In the genomic region with DNA sequence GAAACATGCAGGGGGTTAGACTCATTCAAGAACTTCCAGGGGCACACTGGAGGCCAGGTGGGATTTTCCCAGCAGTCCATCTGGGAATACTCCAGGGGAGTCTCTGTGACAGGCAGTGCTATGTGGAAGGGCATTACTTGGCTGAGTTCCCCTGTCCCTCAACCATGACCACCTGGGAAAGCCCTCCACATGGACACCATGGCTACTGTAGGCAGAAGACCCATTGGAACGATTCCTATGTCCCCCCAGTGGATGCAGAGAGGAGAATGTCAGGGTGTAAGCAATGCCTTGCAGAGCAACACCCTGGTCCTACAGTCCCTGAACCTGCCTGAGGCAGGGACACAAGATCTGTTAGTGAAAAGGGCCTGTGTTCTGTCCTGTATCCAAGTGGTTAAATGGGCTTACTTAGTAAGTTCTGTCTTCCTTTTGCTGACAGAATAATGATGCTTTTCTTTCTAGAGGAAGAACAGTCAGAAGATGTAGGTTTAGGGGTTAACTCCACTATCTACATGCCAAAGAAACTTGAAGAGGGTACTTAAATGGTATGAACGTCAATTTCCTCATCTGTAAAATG, we compare ENCODE assay signal across 20 cellular contexts. TPM values are rescaled to one million over a fixed set of nuclear protein-coding genes. Genes with fewer than 3 reads are reported as not detected.
DNase-seq lines count a peak whose midpoint lies in the region; ATAC-seq and TF ChIP-seq lines count a peak whose summit lies in the region.
"Had no signal": no experiment of that assay in that cellular context is flagged by ENCODE, and none has a peak within 500 bp of the region (broad histone marks: within the 10 kb centered on the region; RNA-seq: fewer than 3 reads in every experiment).

No MANE protein-coding gene starts in this region.

- peaks cover 94% of the 10 kb centered on the region for H3K4me1 Mint-ChIP-seq in activated CD4-positive, alpha-beta T cell treated with anti-CD3 and anti-CD28 coated beads, Interleukin-2, amount 10 ng/mL, durations not matched to agents 7 days and 5 days
- peaks cover 95% of the 10 kb centered on the region for H3K4me1 Mint-ChIP-seq in activated T-helper 1 cell treated with anti-CD3 and anti-CD28 coated beads, Interleukin-12 subunit alpha, Interleukin-12 subunit beta, Interleukin-2, Interleukin-4 antibody, amounts not matched to agents 30 ng/mL and 10 ng/mL and 1 ng/mL, durations not matched to agents 14 hours and 24 hours and 36 hours (ENCODE audit: low read depth)
- peaks cover 65 to 100% (median 95%) of the 10 kb centered on the region in 7 donors for H3K4me1 Mint-ChIP-seq in naive thymus-derived CD4-positive, alpha-beta T cell

- H3K4me3 Mint-ChIP-seq in activated CD4-positive, alpha-beta T cell treated with anti-CD3 and anti-CD28 coated beads, Interleukin-2, amount 10 ng/mL, durations not matched to agents 7 days and 5 days = no peak overlapping the region
- peak overlapping the region; percentile 64 for H3K4me3 Mint-ChIP-seq in activated T-helper 1 cell treated with anti-CD3 and anti-CD28 coated beads, Interleukin-12 subunit alpha, Interleukin-12 subunit beta, Interleukin-2, Interleukin-4 antibody, amounts not matched to agents 30 ng/mL and 10 ng/mL and 1 ng/mL, durations not matched to agents 14 hours and 24 hours and 36 hours
- H3K4me3 Mint-ChIP-seq in naive thymus-derived CD4-positive, alpha-beta T cell = peak overlapping the region; percentile 45 to 99 (median 66)

- no peaks in the 10 kb centered on the region for H3K27me3 Mint-ChIP-seq in activated CD4-positive, alpha-beta T cell treated with anti-CD3 and anti-CD28 coated beads, Interleukin-2, amount 10 ng/mL, durations not matched to agents 7 days and 5 days
- H3K27me3 Mint-ChIP-seq in activated T-helper 1 cell treated with anti-CD3 and anti-CD28 coated beads, Interleukin-12 subunit alpha, Interleukin-12 subunit beta, Interleukin-2, Interleukin-4 antibody, amounts not matched to agents 30 ng/mL and 10 ng/mL and 1 ng/mL, durations not matched to agents 14 hours and 24 hours and 36 hours (ENCODE audit: insufficient read depth) = no peaks in the 10 kb centered on the region
- no peaks in the 10 kb centered on the region for H3K27me3 Mint-ChIP-seq in naive thymus-derived CD4-positive, alpha-beta T cell

- H3K4me1 ChIP-seq in naive thymus-derived CD4-positive, alpha-beta T cell (ENCODE audit: control insufficient read depth in 2 of 2, insufficient read depth in 2 of 2, low read length in 2 of 2) = peaks cover 93 to 94% of the 10 kb centered on the region in 2 donors

- H3K27ac ChIP-seq in naive thymus-derived CD4-positive, alpha-beta T cell (ENCODE audit: low read depth, low read length) = peak overlapping the region; percentile 59
- H3K27ac ChIP-seq: neutrophil, stomach, WERI-Rb-1 had no signal

- intact Hi-C loops in activated T-helper 1 cell treated with anti-CD3 and anti-CD28 coated beads, Interleukin-12 subunit alpha, Interleukin-12 subunit beta, Interleukin-2, Interleukin-4 antibody, amounts not matched to agents 30 ng/mL and 10 ng/mL and 1 ng/mL, durations not matched to agents 14 hours and 24 hours and 36 hours (cut with micrococcal nuclease) = no loop called here
- intact Hi-C loops in naive thymus-derived CD4-positive, alpha-beta T cell (cut with micrococcal nuclease) = no loop called here

- H3K36me3 Mint-ChIP-seq in activated CD4-positive, alpha-beta T cell treated with anti-CD3 and anti-CD28 coated beads, Interleukin-2, amount 10 ng/mL, durations not matched to agents 7 days and 5 days (ENCODE audit: low read depth) = peaks cover 90% of the 10 kb centered on the region
- H3K36me3 Mint-ChIP-seq in activated T-helper 1 cell treated with anti-CD3 and anti-CD28 coated beads, Interleukin-12 subunit alpha, Interleukin-12 subunit beta, Interleukin-2, Interleukin-4 antibody, amounts not matched to agents 30 ng/mL and 10 ng/mL and 1 ng/mL, durations not matched to agents 14 hours and 24 hours and 36 hours (ENCODE audit: low read depth) = peaks cover 87% of the 10 kb centered on the region
- H3K36me3 Mint-ChIP-seq in naive thymus-derived CD4-positive, alpha-beta T cell = peaks cover 5 to 81% (median 50%) of the 10 kb centered on the region in 5 donors

- no peak for ATAC-seq in naive thymus-derived CD4-positive, alpha-beta T cell

- H3K9me3 Mint-ChIP-seq in activated CD4-positive, alpha-beta T cell treated with anti-CD3 and anti-CD28 coated beads, Interleukin-2, amount 10 ng/mL, durations not matched to agents 7 days and 5 days = peaks cover 7% of the 10 kb centered on the region
- no peaks in the 10 kb centered on the region for H3K9me3 Mint-ChIP-seq in activated T-helper 1 cell treated with anti-CD3 and anti-CD28 coated beads, Interleukin-12 subunit alpha, Interleukin-12 subunit beta, Interleukin-2, Interleukin-4 antibody, amounts not matched to agents 30 ng/mL and 10 ng/mL and 1 ng/mL, durations not matched to agents 14 hours and 24 hours and 36 hours
- H3K9me3 Mint-ChIP-seq in naive thymus-derived CD4-positive, alpha-beta T cell = peaks cover 0 to 6% (median 0%) of the 10 kb centered on the region in 11 donors

- CTCF ChIA-PET in activated CD4-positive, alpha-beta T cell treated with anti-CD3 and anti-CD28 coated beads, Interleukin-2, amount 10 ng/mL, durations not matched to agents 7 days and 5 days (lab: Charles Lee) = interaction anchor here (1.4 to 1.7 kb wide), 2 partner anchors 14 to 21 kb away, joined by 3 to 8 read pairs; no protein-coding TSS in a partner anchor
- CTCF ChIA-PET in naive thymus-derived CD4-positive, alpha-beta T cell (lab: Charles Lee) = interaction anchor here (0.7 to 1.2 kb wide), 2 partner anchors 13 to 42 kb away, joined by 3 to 4 read pairs; partner anchors contain the start of gene SLAMF1

- H3K27me3 ChIP-seq in naive thymus-derived CD4-positive, alpha-beta T cell (ENCODE audit: control insufficient read depth in 2 of 2, insufficient read depth in 2 of 2, low read length in 2 of 2) = no peaks in the 10 kb centered on the region
- H3K27me3 ChIP-seq: neutrophil, stomach had no signal

- no peak overlapping the region for H3K4me3 ChIP-seq in GM12875 (ENCODE audit: low read depth, low read length)
- no peak overlapping the region for H3K4me3 ChIP-seq in naive thymus-derived CD4-positive, alpha-beta T cell (ENCODE audit: low read length)
- H3K4me3 ChIP-seq: stomach had no signal

- POLR2A ChIA-PET in activated CD4-positive, alpha-beta T cell treated with anti-CD3 and anti-CD28 coated beads, Interleukin-2, amount 10 ng/mL, durations not matched to agents 7 days and 5 days (lab: Charles Lee) = interaction anchor here (0.6 kb wide), 1 partner anchor 42 kb away, joined by 5 read pairs; no protein-coding TSS in a partner anchor
- POLR2A ChIA-PET in naive thymus-derived CD4-positive, alpha-beta T cell (lab: Charles Lee) = interaction anchor here (1.0 to 7.8 kb wide), 3 partner anchors 13 to 22 kb away, joined by 4 to 94 read pairs (median 10); partner anchors contain the start of gene SLAMF1

- H3K36me3 ChIP-seq in naive thymus-derived CD4-positive, alpha-beta T cell (ENCODE audit: control insufficient read depth in 2 of 3, insufficient read depth in 3 of 3, low read length in 3 of 3) = peaks cover 5 to 22% (median 10%) of the 10 kb centered on the region in 3 experiments
- H3K36me3 ChIP-seq: neutrophil, stomach, WERI-Rb-1 had no signal

- 0 out of 2 replicates have a peak, but pooled peaks have one; percentile 1 for TF ChIP-seq CTCF in GM12875 (IDR thresholded peaks at IDR 0.05; ENCODE audit: borderline replicate concordance, insufficient read depth, low read depth, low read length)

- DNase-seq in activated CD4-positive, alpha-beta T cell treated with anti-CD3 and anti-CD28 coated beads, Interleukin-2, amount 10 ng/mL, durations not matched to agents 7 days and 5 days = no peak
- no peak for DNase-seq in activated CD4-positive, alpha-beta T cell treated with anti-CD3 and anti-CD28 coated beads, Interleukin-2, amount 50 U/mL, for 1 hour
- no peak for DNase-seq in activated T-helper 1 cell treated with anti-CD3 and anti-CD28 coated beads, Interleukin-12 subunit alpha, Interleukin-12 subunit beta, Interleukin-2, Interleukin-4 antibody, amounts not matched to agents 30 ng/mL and 10 ng/mL and 1 ng/mL, durations not matched to agents 14 hours and 24 hours and 36 hours (ENCODE audit: low spot score)
- DNase-seq in naive thymus-derived CD4-positive, alpha-beta T cell = peak in 2 of 9 donors; percentile 30 to 52
- no peak for DNase-seq in cortex of kidney (lab: John Stamatoyannopoulos, UW)
- DNase-seq in GOT3 (lab: John Stamatoyannopoulos, UW) = no peak
- no peak for DNase-seq in activated CD4-positive, CD25-positive, alpha-beta regulatory T cell treated with anti-CD3 and anti-CD28 coated beads, Interleukin-2, amount 50 U/mL, for 72 hours
- DNase-seq: activated CD8-positive, alpha-beta memory T cell treated with anti-CD3 and anti-CD28 coated beads, Interleukin-2, amount 50 U/mL, for 48 hours; amygdala; caudate nucleus; NCI-H187 treated with DMSO at 0.1 percent for 48 hours; NCI-H345; retina; stomach; SW 1271; WERI-Rb-1 had no signal

- H3K9me3 ChIP-seq in naive thymus-derived CD4-positive, alpha-beta T cell (ENCODE audit: control insufficient read depth in 2 of 3, low read length in 3 of 3) = no peaks in the 10 kb centered on the region
- H3K9me3 ChIP-seq: neutrophil, stomach had no signal

- peak overlapping the region; percentile 75 for H3K27ac Mint-ChIP-seq in activated CD4-positive, alpha-beta T cell treated with anti-CD3 and anti-CD28 coated beads, Interleukin-2, amount 10 ng/mL, durations not matched to agents 7 days and 5 days
- H3K27ac Mint-ChIP-seq in activated T-helper 1 cell treated with anti-CD3 and anti-CD28 coated beads, Interleukin-12 subunit alpha, Interleukin-12 subunit beta, Interleukin-2, Interleukin-4 antibody, amounts not matched to agents 30 ng/mL and 10 ng/mL and 1 ng/mL, durations not matched to agents 14 hours and 24 hours and 36 hours = peak overlapping the region; percentile 93
- peak overlapping the region; percentile 77 to 100 (median 93) for H3K27ac Mint-ChIP-seq in naive thymus-derived CD4-positive, alpha-beta T cell

RNA-seq across cellular contexts. Expression of gene SLAMF1, which starts 13.4 kb away (rescaled TPM):
- 10 to 100 TPM; 70.4 to 70.6 TPM for total RNA-seq in activated CD4-positive, alpha-beta T cell treated with anti-CD3 and anti-CD28 coated beads, Interleukin-2, amount 10 ng/mL, durations not matched to agents 7 days and 5 days
- 118 TPM in 2 replicates for total RNA-seq in activated T-helper 1 cell treated with anti-CD3 and anti-CD28 coated beads, Interleukin-12 subunit alpha, Interleukin-12 subunit beta, Interleukin-2, Interleukin-4 antibody, amounts not matched to agents 30 ng/mL and 10 ng/mL and 1 ng/mL, durations not matched to agents 14 hours and 24 hours and 36 hours
- total RNA-seq in naive thymus-derived CD4-positive, alpha-beta T cell = 10 to 100 TPM; 18.3 to 90.3 (median 31.9) TPM
- polyA plus RNA-seq in naive thymus-derived CD4-positive, alpha-beta T cell = 10 to 100 TPM; 14.6 to 17.4 TPM
- total RNA-seq: MCF 10A had no signal

RNA-seq across cellular contexts. Expression of gene CD84, which starts 54.1 kb away (rescaled TPM):
- 10 to 100 TPM; 14.7 to 16.2 TPM for total RNA-seq in activated CD4-positive, alpha-beta T cell treated with anti-CD3 and anti-CD28 coated beads, Interleukin-2, amount 10 ng/mL, durations not matched to agents 7 days and 5 days
- total RNA-seq in activated T-helper 1 cell treated with anti-CD3 and anti-CD28 coated beads, Interleukin-12 subunit alpha, Interleukin-12 subunit beta, Interleukin-2, Interleukin-4 antibody, amounts not matched to agents 30 ng/mL and 10 ng/mL and 1 ng/mL, durations not matched to agents 14 hours and 24 hours and 36 hours = 16.3 and 17.2 TPM in 2 replicates
- 10 to 100 TPM; 25.1 to 40.7 (median 32.3) TPM for total RNA-seq in naive thymus-derived CD4-positive, alpha-beta T cell
- 10 to 100 TPM in 1 of 2 donors, 1 to 10 TPM in 1; 7.4 to 11.3 TPM for polyA plus RNA-seq in naive thymus-derived CD4-positive, alpha-beta T cell
- total RNA-seq: A673, MCF 10A had no signal
